1 cellular context compared by ENCODE assay signal in genomic region chr1:13380380-13380779, GRCh38.
A peak's percentile ranks its signal among the peaks of the same experiment; 100 is the strongest.
"Not testable (repeated sequence)": the region's sequence is repeated elsewhere in the genome, so short reads cannot be mapped to it uniquely, and the experiment has no call there.

No MANE protein-coding gene starts in this region.

- not testable (repeated sequence) for H3K4me1 Mint-ChIP-seq in activated naive CD4-positive, alpha-beta T cell treated with anti-CD3 and anti-CD28 coated beads, Interleukin-2, amount 50 U/mL, for 24 hours

- not testable (repeated sequence) for H3K27me3 Mint-ChIP-seq in activated naive CD4-positive, alpha-beta T cell treated with anti-CD3 and anti-CD28 coated beads, Interleukin-2, amount 50 U/mL, for 24 hours

- not testable (repeated sequence) for H3K4me3 Mint-ChIP-seq in activated naive CD4-positive, alpha-beta T cell treated with anti-CD3 and anti-CD28 coated beads, Interleukin-2, amount 50 U/mL, for 24 hours

- H3K9me3 Mint-ChIP-seq in activated naive CD4-positive, alpha-beta T cell treated with anti-CD3 and anti-CD28 coated beads, Interleukin-2, amount 50 U/mL, for 24 hours, result not testable (repeated sequence)

- not testable (repeated sequence) for H3K36me3 Mint-ChIP-seq in activated naive CD4-positive, alpha-beta T cell treated with anti-CD3 and anti-CD28 coated beads, Interleukin-2, amount 50 U/mL, for 24 hours

- H3K27ac Mint-ChIP-seq in activated naive CD4-positive, alpha-beta T cell treated with anti-CD3 and anti-CD28 coated beads, Interleukin-2, amount 50 U/mL, for 24 hours, result peak overlapping the region; percentile 46
